In the genomic region with DNA sequence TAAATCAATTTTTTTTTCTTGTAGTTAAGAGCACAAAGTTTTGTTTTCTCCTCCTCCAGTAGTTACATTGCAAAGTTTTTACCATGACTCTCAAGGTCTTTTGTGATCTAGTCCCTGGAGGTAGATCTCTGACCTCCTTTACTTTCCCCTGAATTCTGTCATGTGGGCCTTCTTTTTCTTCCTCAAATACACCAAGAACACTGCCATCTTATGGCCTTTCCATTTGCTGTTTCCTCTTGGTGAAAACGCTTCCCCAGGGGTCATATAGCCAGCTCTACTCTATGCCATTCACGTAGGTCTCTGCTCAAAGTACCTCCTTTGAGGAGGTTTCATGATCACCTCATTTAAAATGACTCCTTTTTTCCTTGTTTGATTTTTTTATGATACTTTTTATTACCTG, we compare ENCODE assay signal across 10 cellular contexts. TPM values are rescaled to one million over a fixed set of nuclear protein-coding genes. Genes with fewer than 3 reads are reported as not detected.
DNase-seq lines count a peak whose midpoint lies in the region; ATAC-seq and TF ChIP-seq lines count a peak whose summit lies in the region.
"Had no signal": no experiment of that assay in that cellular context is flagged by ENCODE, and none has a peak within 500 bp of the region (broad histone marks: within the 10 kb centered on the region; RNA-seq: fewer than 3 reads in every experiment).

No MANE protein-coding gene starts in this region.

- peaks cover 45% of the 10 kb centered on the region for H3K36me3 Mint-ChIP-seq in activated naive CD8-positive, alpha-beta T cell treated with anti-CD3 and anti-CD28 coated beads, Interleukin-2, amount 50 U/mL, for 24 hours (ENCODE audit: low read depth)
- peaks cover 0 to 48% (median 6%) of the 10 kb centered on the region in 3 donors for H3K36me3 Mint-ChIP-seq in naive thymus-derived CD8-positive, alpha-beta T cell

- H3K27ac Mint-ChIP-seq in activated naive CD8-positive, alpha-beta T cell treated with anti-CD3 and anti-CD28 coated beads, Interleukin-2, amount 50 U/mL, for 24 hours, result peak overlapping the region; percentile 47
- peak overlapping the region in 7 of 10 donors; percentile 8 to 86 (median 57) for H3K27ac Mint-ChIP-seq in naive thymus-derived CD8-positive, alpha-beta T cell

- H3K9me3 ChIP-seq in testis, result no peaks in the 10 kb centered on the region
- H3K9me3 ChIP-seq: psoas muscle had no signal

- DNase-seq in NOMO-1 treated with DMSO at 0.1 percent for 48 hours (lab: John Stamatoyannopoulos, UW; ENCODE audit: unreplicated experiment) (peak; percentile 4), NOMO-1 treated with dmso at 0.1 percent for 144 hours (lab: John Stamatoyannopoulos, UW; ENCODE audit: unreplicated experiment) (no peak), KBM-7 (peak; percentile 53), medulla oblongata (ENCODE audit: extremely low spot score) (no peak), A172 (ENCODE audit: low spot score) (no peak), testis (no peak)
- DNase-seq in activated naive CD8-positive, alpha-beta T cell treated with anti-CD3 and anti-CD28 coated beads, Interleukin-2, amount 50 U/mL, for 24 hours, result no peak
- no peak for DNase-seq in naive thymus-derived CD8-positive, alpha-beta T cell
- DNase-seq: NCI-H146, psoas muscle had no signal

- H3K27ac ChIP-seq in testis, result no peak overlapping the region
- H3K27ac ChIP-seq: psoas muscle had no signal

- H3K4me1 Mint-ChIP-seq in activated naive CD8-positive, alpha-beta T cell treated with anti-CD3 and anti-CD28 coated beads, Interleukin-2, amount 50 U/mL, for 24 hours, result peaks cover 39% of the 10 kb centered on the region
- H3K4me1 Mint-ChIP-seq in naive thymus-derived CD8-positive, alpha-beta T cell, result peaks cover 13 to 45% (median 34%) of the 10 kb centered on the region in 4 donors

- no peaks in the 10 kb centered on the region for H3K27me3 ChIP-seq in testis

- in situ Hi-C loops in KBM-7 (cut with MboI; ENCODE audit: low pct_unique_long_range_greater_than_20kb, low sequenced_read_pairs), result no loop called here

- no peaks in the 10 kb centered on the region for H3K27me3 Mint-ChIP-seq in activated naive CD8-positive, alpha-beta T cell treated with anti-CD3 and anti-CD28 coated beads, Interleukin-2, amount 50 U/mL, for 24 hours
- H3K27me3 Mint-ChIP-seq in naive thymus-derived CD8-positive, alpha-beta T cell, result peaks cover 0 to 2% (median 0%) of the 10 kb centered on the region in 5 donors

- H3K36me3 ChIP-seq in testis (ENCODE audit: low read depth, missing control alignments), result no peaks in the 10 kb centered on the region

- WGBS in testis, 2 donors, result 62 to 65% methylated on average over 2 of the region's 2 CpGs

- no peaks in the 10 kb centered on the region for H3K9me3 Mint-ChIP-seq in activated naive CD8-positive, alpha-beta T cell treated with anti-CD3 and anti-CD28 coated beads, Interleukin-2, amount 50 U/mL, for 24 hours
- H3K9me3 Mint-ChIP-seq in naive thymus-derived CD8-positive, alpha-beta T cell, result no peaks in the 10 kb centered on the region

- no peak overlapping the region for H3K4me3 ChIP-seq in testis
- H3K4me3 ChIP-seq: psoas muscle had no signal

- no peak for ATAC-seq in activated naive CD8-positive, alpha-beta T cell treated with anti-CD3 and anti-CD28 coated beads, Interleukin-2, amount 50 U/mL, for 24 hours
- ATAC-seq in naive thymus-derived CD8-positive, alpha-beta T cell, result no peak
- ATAC-seq: psoas muscle had no signal

- peaks cover 9% of the 10 kb centered on the region for H3K4me1 ChIP-seq in testis

- peak overlapping the region; percentile 29 for H3K4me3 Mint-ChIP-seq in activated naive CD8-positive, alpha-beta T cell treated with anti-CD3 and anti-CD28 coated beads, Interleukin-2, amount 50 U/mL, for 24 hours
- H3K4me3 Mint-ChIP-seq in naive thymus-derived CD8-positive, alpha-beta T cell, result peak overlapping the region in 7 of 10 donors; percentile 0 to 59 (median 24)

- POLR2A ChIA-PET in naive thymus-derived CD8-positive, alpha-beta T cell (lab: Charles Lee), result no interaction called here

- TF ChIP-seq CTCF in testis (IDR thresholded peaks at IDR 0.05), result no peak

- no peak for TF ChIP-seq POLR2A in testis (IDR thresholded peaks at IDR 0.05)

- intact Hi-C loops in testis (cut with DNase I; ENCODE audit: low total_unique reads), result loop anchor here (10.0 kb wide), 1 partner anchor 274 kb away; no protein-coding TSS in a partner anchor

RNA-seq across cellular contexts. Expression of a gene that starts 2.7 kb away (rescaled TPM):
- 10 to 100 TPM; 18.9 to 24.2 TPM for total RNA-seq in naive thymus-derived CD8-positive, alpha-beta T cell
- 10 to 100 TPM in 2 of 3 donors, 1 to 10 TPM in 1; 8.0 to 12.7 (median 10.0) TPM for polyA plus RNA-seq in naive thymus-derived CD8-positive, alpha-beta T cell
- total RNA-seq in A172 (2014; rRNA removed; shearing (Covaris generic)), result 23.3 and 28.5 TPM in 2 replicates
- 100 to 1,000 TPM in 1 of 2 donors, 10 to 100 TPM in 1; 86.3 to 168 TPM for total RNA-seq in testis
- 148 TPM for polyA plus RNA-seq in testis (ENCODE audit: insufficient read depth, low read depth, low replicate concordance)

RNA-seq across cellular contexts. Expression of a gene that starts 19.2 kb away (rescaled TPM):
- total RNA-seq in naive thymus-derived CD8-positive, alpha-beta T cell, result under 1 TPM; 0.70 to 0.77 TPM
- polyA plus RNA-seq in naive thymus-derived CD8-positive, alpha-beta T cell, result not detected
- not detected in 2 replicates for total RNA-seq in A172 (2014; rRNA removed; shearing (Covaris generic))
- total RNA-seq in testis, result 1 to 10 TPM; 6.7 to 8.5 TPM
- 8.3 TPM for polyA plus RNA-seq in testis (ENCODE audit: insufficient read depth, low read depth, low replicate concordance)

Comparison
In these comparisons a context has a peak if more than half of its experiments do, and no peak if none do; other contexts are left out.
1. DNase-seq: peak in NOMO-1 treated with DMSO at 0.1 percent for 48 hours (single experiment) and KBM-7 (single experiment); none in NOMO-1 treated with dmso at 0.1 percent for 144 hours (single experiment), activated naive CD8-positive, alpha-beta T cell treated with anti-CD3 and anti-CD28 coated beads, Interleukin-2, amount 50 U/mL, for 24 hours (single experiment), naive thymus-derived CD8-positive, alpha-beta T cell (0 of 10), medulla oblongata (single experiment), A172 (single experiment) and testis (single experiment).